ENCODE assay signal across 1 cellular context in genomic region chr12:111425655-111426054, GRCh38.
TF ChIP-seq lines count a peak whose summit lies in the region.

No MANE protein-coding gene starts in this region.

TF ChIP-seq in IMR-90, 13 proteins besides CTCF, POLR2A, EP300 and RAD21:
- TF ChIP-seq ELK1 (IDR thresholded peaks at IDR 0.05; ENCODE audit: borderline replicate concordance, low read depth, low read length) (no peak), CHD1 (IDR thresholded peaks at IDR 0.05; ENCODE audit: low read depth, low read length) (no peak), CEBPB (IDR thresholded peaks at IDR 0.05; ENCODE audit: low read depth, low read length) (peak; percentile 16; the same call in 1 of the 2 replicates), RFX5 (IDR thresholded peaks at IDR 0.05; ENCODE audit: low read depth, low read length) (no peak)
TF ChIP-seq in IMR-90: peak in this region for 1.
